In genomic region chr6:160767019-160767646, GRCh38 we compare ENCODE assay signal across 8 cellular contexts.
DNase-seq lines count a peak whose midpoint lies in the region; ATAC-seq and TF ChIP-seq lines count a peak whose summit lies in the region.

No MANE protein-coding gene starts in this region.

- no peaks in the 10 kb centered on the region for H3K9me2 ChIP-seq in SU-DHL-6 (replicated peaks; ENCODE audit: insufficient read depth, low read length)

- DNase-seq in CD8-positive, alpha-beta memory T cell = peak in 2 of 5 donors; percentile 9
- DNase-seq in HT1080 (ENCODE audit: low read depth) (peak; percentile 47), astrocyte of the cerebellum (ENCODE audit: low read depth) (peak; percentile 4), iPS DF 6.9 (ENCODE audit: low read depth, low spot score) (no peak), retinal pigment epithelial cell (ENCODE audit: low read depth) (peak; percentile 6), T1000 (lab: John Stamatoyannopoulos, UW) (no peak)

- in situ Hi-C loops in astrocyte of the cerebellum (cut with HindIII; ENCODE audit: low sequenced_read_pairs) = no loop called here

- H3K4me3 ChIP-seq in CD8-positive, alpha-beta memory T cell (ENCODE audit: low read length) = no peak overlapping the region
- H3K4me3 ChIP-seq in SU-DHL-6 (ENCODE audit: insufficient read depth, low read length, poor library complexity, severe bottlenecking) (no peak overlapping the region), astrocyte of the cerebellum (ENCODE audit: low read depth, low read length) (peak overlapping the region; percentile 46), iPS DF 6.9 (ENCODE audit: low read length) (peak overlapping the region; percentile 65; the same call in 1 of the 2 replicates), retinal pigment epithelial cell (ENCODE audit: low read length) (peak overlapping the region; percentile 42)

- no peaks in the 10 kb centered on the region for H3K36me3 Mint-ChIP-seq in CD8-positive, alpha-beta memory T cell

- ATAC-seq in GM21381 (IDR thresholded peaks at IDR 0.05; ENCODE audit: unreplicated experiment) = peak; percentile 95

- H3K9me3 ChIP-seq in CD8-positive, alpha-beta memory T cell (ENCODE audit: low read length) = no peaks in the 10 kb centered on the region
- H3K9me3 ChIP-seq in SU-DHL-6 (ENCODE audit: insufficient read depth, low read length) = no peaks in the 10 kb centered on the region
- no peaks in the 10 kb centered on the region for H3K9me3 ChIP-seq in iPS DF 6.9 (ENCODE audit: control insufficient read depth, insufficient read depth, low read length)

- no peak overlapping the region for H3K27ac Mint-ChIP-seq in CD8-positive, alpha-beta memory T cell

- WGBS in iPS DF 6.9 (ENCODE audit: insufficient coverage, insufficient read length) = no CpG with 5 or more reads among the region's 54 CpGs

- POLR2A ChIA-PET in CD8-positive, alpha-beta memory T cell (lab: Charles Lee) = no interaction called here

- peak overlapping the region in 5 of 7 donors; percentile 34 to 74 (median 60) for H3K4me3 Mint-ChIP-seq in CD8-positive, alpha-beta memory T cell

- H3K4me1 ChIP-seq in CD8-positive, alpha-beta memory T cell (ENCODE audit: insufficient read depth, low read length) = no peaks in the 10 kb centered on the region
- H3K4me1 ChIP-seq in iPS DF 6.9 (ENCODE audit: control insufficient read depth, insufficient read depth, low read length) = no peaks in the 10 kb centered on the region

- peaks cover 0 to 14% (median 0%) of the 10 kb centered on the region in 3 donors for H3K4me1 Mint-ChIP-seq in CD8-positive, alpha-beta memory T cell

- H2AFZ ChIP-seq in SU-DHL-6 (ENCODE audit: low read depth, low read length, severe bottlenecking) = no peak overlapping the region

- peaks cover 22 to 28% of the 10 kb centered on the region in 2 donors for H3K27me3 Mint-ChIP-seq in CD8-positive, alpha-beta memory T cell

- CTCF ChIA-PET in CD8-positive, alpha-beta memory T cell (lab: Charles Lee) = interaction anchor here (0.8 kb wide), 1 partner anchor 16 kb away, joined by 3 read pairs; no protein-coding TSS in a partner anchor

- H3K79me2 ChIP-seq in SU-DHL-6 (ENCODE audit: insufficient read depth, low read length) = no peaks in the 10 kb centered on the region

- H3K9ac ChIP-seq in SU-DHL-6 (ENCODE audit: low read length) = no peak overlapping the region

- H3K9me3 Mint-ChIP-seq in CD8-positive, alpha-beta memory T cell = peaks cover 2 to 3% (median 3%) of the 10 kb centered on the region in 5 donors

- H3F3A ChIP-seq in SU-DHL-6 (ENCODE audit: insufficient read depth) = no peaks in the 10 kb centered on the region

- H3K4me2 ChIP-seq in SU-DHL-6 (ENCODE audit: low read depth, low read length, poor library complexity, severe bottlenecking) = no peak overlapping the region

- H3K27ac ChIP-seq in CD8-positive, alpha-beta memory T cell (ENCODE audit: low read depth, low read length) = no peak overlapping the region
- H3K27ac ChIP-seq in SU-DHL-6 (ENCODE audit: low read depth, low read length) = no peak overlapping the region
- H3K27ac ChIP-seq in iPS DF 6.9 (ENCODE audit: low read length) = no peak overlapping the region

- H3K36me3 ChIP-seq in CD8-positive, alpha-beta memory T cell (ENCODE audit: insufficient read depth, low read length) = no peaks in the 10 kb centered on the region
- no peaks in the 10 kb centered on the region for H3K36me3 ChIP-seq in SU-DHL-6 (ENCODE audit: low read length)
- no peaks in the 10 kb centered on the region for H3K36me3 ChIP-seq in iPS DF 6.9 (ENCODE audit: control insufficient read depth, insufficient read depth, low read length)

- H4K20me1 ChIP-seq in SU-DHL-6 (ENCODE audit: low read depth, low read length) = no peaks in the 10 kb centered on the region

- TF ChIP-seq CTCF in SU-DHL-6 (IDR thresholded peaks at IDR 0.05; ENCODE audit: insufficient read depth, low read length, poor library complexity, severe bottlenecking) (peak; percentile 83), astrocyte of the cerebellum (IDR thresholded peaks at IDR 0.05; ENCODE audit: low read depth, low read length, missing control alignments) (peak; percentile 89), retinal pigment epithelial cell (conservative IDR thresholded peaks at IDR 0.05; ENCODE audit: low read depth, low read length) (peak; percentile 85)

- H3K27me3 ChIP-seq in CD8-positive, alpha-beta memory T cell (ENCODE audit: insufficient read depth, low read length, poor library complexity, severe bottlenecking) = no peaks in the 10 kb centered on the region
- H3K27me3 ChIP-seq in SU-DHL-6 (ENCODE audit: low read length) = no peaks in the 10 kb centered on the region
- no peaks in the 10 kb centered on the region; the same call in 1 of the 2 replicates for H3K27me3 ChIP-seq in iPS DF 6.9 (ENCODE audit: control insufficient read depth, insufficient read depth, low read length)

Comparison
In these comparisons a context has a peak if more than half of its experiments do, and no peak if none do; other contexts are left out.
1. DNase-seq: peak in HT1080 (single experiment), astrocyte of the cerebellum (single experiment) and retinal pigment epithelial cell (single experiment); none in iPS DF 6.9 (single experiment) and T1000 (single experiment).
2. H3K4me3 ChIP-seq: peak in astrocyte of the cerebellum (single experiment), iPS DF 6.9 (single experiment) and retinal pigment epithelial cell (single experiment); none in CD8-positive, alpha-beta memory T cell (single experiment) and SU-DHL-6 (single experiment).
3. Peak in every context shown above with its lines, with median percentiles within 50 percentile points of each other: CTCF ChIP-seq.